1 cellular context compared by ENCODE assay signal in genomic region chr14:35305633-35306032, GRCh38.
TF ChIP-seq lines count a peak whose summit lies in the region.

No MANE protein-coding gene starts in this region.

TF ChIP-seq in HepG2, 621 proteins besides CTCF, POLR2A, EP300 and RAD21:
- TF ChIP-seq ZNF704 (CRISPR knock-in tag; IDR thresholded peaks at IDR 0.05; ENCODE audit: borderline replicate concordance) (0 out of 2 replicates have a peak, but pooled peaks have one; percentile 10), CENPBD1 (CRISPR knock-in tag; IDR thresholded peaks at IDR 0.05; ENCODE audit: borderline replicate concordance, low read depth) (no peak)
